8 cellular contexts compared by ENCODE assay signal in genomic region chr11:118791961-118792578, GRCh38. TPM values are rescaled to one million over a fixed set of nuclear protein-coding genes. Genes with fewer than 3 reads are reported as not detected.
DNase-seq lines count a peak whose midpoint lies in the region; ATAC-seq and TF ChIP-seq lines count a peak whose summit lies in the region.

No MANE protein-coding gene starts in this region.

- intact Hi-C loops in PC-3 (cut with micrococcal nuclease): loop anchor here (1.0 to 2.0 kb wide), 2 partner anchors 101 to 136 kb away; no protein-coding TSS in a partner anchor
- intact Hi-C loops in left ventricle myocardium inferior (cut with micrococcal nuclease): no loop called here

- no peaks in the 10 kb centered on the region for H3K27me3 Mint-ChIP-seq in activated naive CD8-positive, alpha-beta T cell

- H3K27ac ChIP-seq in PC-3 (ENCODE audit: low read length): peak overlapping the region; percentile 81; the same call in 1 of the 2 replicates
- peak overlapping the region; percentile 99 for H3K27ac ChIP-seq in left ventricle myocardium inferior (replicated peaks)
- H3K27ac ChIP-seq in rectal smooth muscle tissue (ENCODE audit: low read depth, low read length): peak overlapping the region; percentile 98

- H3K4me2 ChIP-seq in PC-3 (ENCODE audit: low read length): peak overlapping the region; percentile 99

- H3K9me3 ChIP-seq in PC-3 (ENCODE audit: low read length): no peaks in the 10 kb centered on the region
- no peaks in the 10 kb centered on the region for H3K9me3 ChIP-seq in left ventricle myocardium inferior (replicated peaks)

- TF ChIP-seq CTCF in PC-3 (conservative IDR thresholded peaks at IDR 0.05; ENCODE audit: low read depth, low read length): no peak
- no peak for TF ChIP-seq CTCF in left ventricle myocardium inferior (IDR thresholded peaks at IDR 0.05; ENCODE audit: borderline replicate concordance)

- H3K9me3 Mint-ChIP-seq in activated naive CD8-positive, alpha-beta T cell (ENCODE audit: low read depth): no peaks in the 10 kb centered on the region

- CTCF ChIA-PET in PC-3 (lab: Charles Lee): no interaction called here

- POLR2A ChIA-PET in PC-3 (lab: Charles Lee; ENCODE audit: unreplicated experiment): interaction anchor here (0.6 to 0.7 kb wide), 2 partner anchors 86 to 169 kb away, joined by 3 read pairs; no protein-coding TSS in a partner anchor

- H3K4me3 Mint-ChIP-seq in activated naive CD8-positive, alpha-beta T cell: peak overlapping the region; percentile 99

- DNase-seq in ELR (ENCODE audit: low read depth): peak; percentile 14
- peak; percentile 12 for DNase-seq in PC-3
- DNase-seq in left ventricle myocardium inferior: no peak
- DNase-seq in NCI-H2081 treated with DMSO at 0.1 percent for 48 hours (lab: John Stamatoyannopoulos, UW): no peak
- DNase-seq in NAMALWA (ENCODE audit: low spot score): no peak

- H3K27ac Mint-ChIP-seq in activated naive CD8-positive, alpha-beta T cell: peak overlapping the region; percentile 99

- peaks cover 23% of the 10 kb centered on the region for H3K4me1 ChIP-seq in PC-3 (ENCODE audit: insufficient read depth, low read length)
- H3K4me1 ChIP-seq in left ventricle myocardium inferior: peaks cover 53% of the 10 kb centered on the region
- H3K4me1 ChIP-seq in rectal smooth muscle tissue (ENCODE audit: control insufficient read depth, insufficient read depth, low read length): peaks cover 3% of the 10 kb centered on the region

- H3K9ac ChIP-seq in PC-3 (ENCODE audit: low read length): peak overlapping the region; percentile 99
- H3K9ac ChIP-seq in rectal smooth muscle tissue (ENCODE audit: low read length): peak overlapping the region; percentile 98

- H3K4me1 Mint-ChIP-seq in activated naive CD8-positive, alpha-beta T cell (ENCODE audit: low read depth): peaks cover 19% of the 10 kb centered on the region

- peaks cover 48% of the 10 kb centered on the region for H3K79me2 ChIP-seq in PC-3 (ENCODE audit: low read length)

- no peaks in the 10 kb centered on the region for H3K36me3 ChIP-seq in PC-3 (ENCODE audit: low read depth, low read length)
- no peaks in the 10 kb centered on the region for H3K36me3 ChIP-seq in left ventricle myocardium inferior
- no peaks in the 10 kb centered on the region for H3K36me3 ChIP-seq in rectal smooth muscle tissue (ENCODE audit: control insufficient read depth, insufficient read depth, low read length)

- BruUV-seq in PC-3 (replicated peaks; lab: Mats Ljungman, UMichigan): no TSS peak

- H3K9me2 ChIP-seq in PC-3 (replicated peaks; ENCODE audit: low read length): no peaks in the 10 kb centered on the region

- peaks cover 3% of the 10 kb centered on the region for H3K36me3 Mint-ChIP-seq in activated naive CD8-positive, alpha-beta T cell

- H4K20me1 ChIP-seq in PC-3 (ENCODE audit: low read length): peaks cover 22% of the 10 kb centered on the region

- H3K4me3 ChIP-seq in PC-3 (ENCODE audit: low read length) (peak overlapping the region; percentile 88), left ventricle myocardium inferior (peak overlapping the region; percentile 96), rectal smooth muscle tissue (ENCODE audit: low read length) (peak overlapping the region; percentile 94)

- no peaks in the 10 kb centered on the region for H3F3A ChIP-seq in PC-3 (ENCODE audit: low read length, unreplicated experiment)

- ATAC-seq in PC-3 (peak; percentile 7), GM19452 (IDR thresholded peaks at IDR 0.05; ENCODE audit: unreplicated experiment) (no peak)

- peak overlapping the region; percentile 97 for H2AFZ ChIP-seq in PC-3 (ENCODE audit: low read length)

- H3K27me3 ChIP-seq in PC-3 (ENCODE audit: low read length): no peaks in the 10 kb centered on the region
- H3K27me3 ChIP-seq in left ventricle myocardium inferior (ENCODE audit: low read depth): no peaks in the 10 kb centered on the region
- no peaks in the 10 kb centered on the region for H3K27me3 ChIP-seq in rectal smooth muscle tissue (ENCODE audit: control insufficient read depth, insufficient read depth, low read length)

RNA-seq across cellular contexts. Expression of gene DDX6, which starts 1.1 kb away (rescaled TPM):
- 59.4 and 66.3 TPM in 2 replicates for total RNA-seq in PC-3 (2014; rRNA removed)
- total RNA-seq in left ventricle myocardium inferior: 134 TPM

Comparison
In these comparisons a context has a peak if more than half of its experiments do, and no peak if none do; other contexts are left out.
1. DNase-seq: peak in ELR (single experiment) and PC-3 (single experiment); none in left ventricle myocardium inferior (single experiment), NCI-H2081 treated with DMSO at 0.1 percent for 48 hours (single experiment) and NAMALWA (single experiment).
2. Peak in every context shown above with its lines, with median percentiles within 50 percentile points of each other: H3K27ac ChIP-seq and H3K4me3 ChIP-seq.